ENCODE assay signal across 13 cellular contexts in the genomic region with DNA sequence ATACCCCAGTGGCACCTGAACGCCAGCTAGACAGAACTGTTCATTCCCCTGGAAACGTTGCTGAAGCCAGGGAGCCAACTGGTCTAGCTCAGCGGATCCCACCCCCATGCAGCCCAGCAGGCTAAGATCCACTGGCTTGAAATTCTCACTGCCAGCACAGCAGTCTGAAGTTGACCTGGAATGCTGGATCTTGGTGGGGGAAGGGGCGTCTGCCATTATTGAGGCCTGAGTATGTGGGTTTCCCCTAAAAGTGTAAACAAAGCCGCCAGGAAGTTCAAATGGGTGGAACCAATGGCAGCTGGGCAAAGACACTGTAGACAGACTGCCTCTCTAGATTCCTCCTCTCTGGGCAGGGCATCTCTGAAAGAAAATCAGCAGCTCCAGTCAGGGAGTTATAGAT.
A peak's percentile ranks its signal among the peaks of the same experiment; 100 is the strongest.
DNase-seq lines count a peak whose midpoint lies in the region; ATAC-seq, FAIRE-seq and TF ChIP-seq lines count a peak whose summit lies in the region.
"Had no signal": no experiment of that assay in that cellular context is flagged by ENCODE, and none has a peak within 500 bp of the region (broad histone marks: within the 10 kb centered on the region; RNA-seq: fewer than 3 reads in every experiment).

No MANE protein-coding gene starts in this region.

- H3K23ac ChIP-seq in H1 (ENCODE audit: insufficient read length) = no peak overlapping the region

- no peak overlapping the region for H3K14ac ChIP-seq in H1 (ENCODE audit: insufficient read length)

- peaks cover 0 to 6% (median 0%) of the 10 kb centered on the region in 4 experiments; a peak in 1 of 7 replicates for H3K4me1 ChIP-seq in H1 (replicated peaks in 1 of 4; ENCODE audit: control insufficient read depth in 3 of 4, insufficient read depth in 4 of 4, low read length in 3 of 4)

- POLR2A ChIA-PET in H1 (lab: Charles Lee; ENCODE audit: partially characterized antibody) = interaction anchor here (0.9 to 2.2 kb wide), 2 partner anchors 12 to 13 kb away, joined by 4 to 6 read pairs; no protein-coding TSS in a partner anchor

- no peaks in the 10 kb centered on the region for H3K27me3 ChIP-seq in H1 (replicated peaks in 1 of 4; ENCODE audit: control insufficient read depth in 3 of 4, extremely low read depth in 1 of 4, insufficient read depth in 3 of 4, low read length in 3 of 4)

- H4K8ac ChIP-seq in H1 (ENCODE audit: extremely low read depth, insufficient read depth, low read length) = no peak overlapping the region

- no peak overlapping the region for H3K18ac ChIP-seq in H1 (ENCODE audit: extremely low read depth, low read length)

- DNase-seq in H4 (ENCODE audit: low spot score) (peak; percentile 8), H1 (ENCODE audit: low read depth in 1 of 2, low spot score in 2 of 2) (peak in 1 of 2 experiments; percentile 47), islet precursor cell (peak; percentile 52), NCI-H146 treated with DMSO at 0.1 percent for 48 hours (lab: John Stamatoyannopoulos, UW; ENCODE audit: unreplicated experiment) (no peak), UCSD-AML1 (lab: John Stamatoyannopoulos, UW; ENCODE audit: unreplicated experiment) (no peak), C1 segment of cervical spinal cord (lab: John Stamatoyannopoulos, UW) (no peak)
- DNase-seq: CD8-positive, alpha-beta memory T cell; DMS79; H7; KG1 had no signal

- H2AFZ ChIP-seq in H1 (ENCODE audit: low read length) = no peak overlapping the region

- no peak overlapping the region for H3K9ac ChIP-seq in H1 (replicated peaks in 1 of 4; ENCODE audit: extremely low read depth in 1 of 4, low read depth in 3 of 4, low read length in 3 of 4)

- no peak overlapping the region for H4K5ac ChIP-seq in H1 (ENCODE audit: insufficient read length, low read depth, low read length)

- no peak overlapping the region for H2BK15ac ChIP-seq in H1 (ENCODE audit: low read length)

- no peak for TF ChIP-seq CTCF in H1 (IDR thresholded peaks at IDR 0.05; ENCODE audit: control extremely low read depth in 1 of 3, insufficient read depth in 1 of 3, low read depth in 1 of 3, low read length in 3 of 3)

- H3K4ac ChIP-seq in H1 (replicated peaks; ENCODE audit: insufficient read length, low read depth, low read length) = no peak overlapping the region

- H2BK12ac ChIP-seq in H1 (ENCODE audit: low read depth, low read length) = 0 out of 2 replicates have a peak overlapping the region, but pooled peaks have one; percentile 87

- H3K79me1 ChIP-seq in H1 (ENCODE audit: low read depth, low read length) = no peaks in the 10 kb centered on the region

- no peak overlapping the region for H2AK5ac ChIP-seq in H1 (ENCODE audit: low read depth, low read length)

- no peak for TF ChIP-seq POLR2A in H1 (IDR thresholded peaks at IDR 0.05; ENCODE audit: control extremely low read depth in 1 of 2, low read depth in 2 of 2, low read length in 2 of 2)

- H3K36me3 ChIP-seq in H1 (ENCODE audit: control insufficient read depth in 2 of 4, insufficient read depth in 4 of 4, low read length in 3 of 4) = no peaks in the 10 kb centered on the region

- H4K91ac ChIP-seq in H1 (replicated peaks; ENCODE audit: insufficient read length, low read length) = no peak overlapping the region

- WGBS in H1 (ENCODE audit: extremely low coverage in 1 of 2, insufficient coverage in 1 of 2, insufficient read length in 1 of 2, insufficient replicate concordance in 2 of 2, low coverage in 1 of 2, low lambda C conversion rate in 2 of 2, missing lambda C conversion rate in 1 of 2), 2 experiments = 87% methylated on average over 5 of the region's 5 CpGs; no CpG with 5 or more reads in 1 of the 2 experiments

- H3K23me2 ChIP-seq in H1 (ENCODE audit: low read depth, low read length) = no peaks in the 10 kb centered on the region

- no peaks in the 10 kb centered on the region for H4K20me1 ChIP-seq in H1 (replicated peaks in 1 of 2; ENCODE audit: control insufficient read depth in 1 of 2, insufficient read depth in 2 of 2, low read length in 2 of 2)

- no peak for TF ChIP-seq EP300 in H1 (IDR thresholded peaks at IDR 0.05; ENCODE audit: borderline replicate concordance in 1 of 2, low read depth in 2 of 2, low read length in 2 of 2)

- H3K9me3 ChIP-seq in H1 (ENCODE audit: insufficient read depth in 2 of 2, low read depth in 1 of 2, low read length in 1 of 2) = no peaks in the 10 kb centered on the region

- H3K56ac ChIP-seq in H1 (replicated peaks; ENCODE audit: insufficient read length, low read depth, low read length) = no peak overlapping the region

- no peak overlapping the region for H2BK120ac ChIP-seq in H1 (replicated peaks; ENCODE audit: low read depth, low read length)

- H3K4me3 ChIP-seq in H1 (ENCODE audit: extremely low read depth in 1 of 4, insufficient read depth in 2 of 4, low read depth in 3 of 4, low read length in 4 of 4) = no peak overlapping the region

- peak overlapping the region in 1 of 2 experiments; percentile 13; a peak in 1 of 4 replicates for H3K4me2 ChIP-seq in H1 (ENCODE audit: insufficient read depth in 1 of 2, low read depth in 2 of 2, low read length in 2 of 2)

- CTCF ChIA-PET in H1 (lab: Charles Lee; ENCODE audit: partially characterized antibody) = interaction anchor here (1.0 to 1.1 kb wide), 3 partner anchors 9 to 219 kb away, joined by 3 to 4 read pairs (median 3); no protein-coding TSS in a partner anchor

- ATAC-seq in GM19455 (IDR thresholded peaks at IDR 0.05; ENCODE audit: unreplicated experiment) = no peak

- 0 out of 2 replicates have a peak overlapping the region, but pooled peaks have one; percentile 75 for H2BK5ac ChIP-seq in H1 (ENCODE audit: low read depth, low read length)

- H3K79me2 ChIP-seq in H1 (ENCODE audit: control insufficient read depth in 1 of 2, insufficient read depth in 2 of 2, low read length in 2 of 2) = no peaks in the 10 kb centered on the region

- no peak for FAIRE-seq in H1 (lab: Jason Lieb, UNC)
- FAIRE-seq: G401.6, GM12891 had no signal

- TF ChIP-seq RAD21 in H1 (IDR thresholded peaks at IDR 0.05 in 1 of 2, conservative IDR thresholded peaks at IDR 0.05 in 1 of 2; ENCODE audit: low read depth in 2 of 2, low read length in 2 of 2) = no peak

- H3K27ac ChIP-seq in H1 (ENCODE audit: low read depth, low read length) = no peak overlapping the region

- H2BK20ac ChIP-seq in H1 (ENCODE audit: low read length) = no peak overlapping the region

TF ChIP-seq in H1, 55 proteins besides CTCF, POLR2A, EP300 and RAD21:
- peak; percentile 75; the same call in 1 of the 2 replicates for TF ChIP-seq TEAD4 (IDR thresholded peaks at IDR 0.05; ENCODE audit: low read depth, low read length)
- no peak for TF ChIP-seq CHD1 (IDR thresholded peaks at IDR 0.05; ENCODE audit: low read depth, low read length)
- TF ChIP-seq YY1 (IDR thresholded peaks at IDR 0.05; ENCODE audit: low read depth, low read length) = peak; percentile 28; the same call in 1 of the 2 replicates
- TF ChIP-seq SP1 (IDR thresholded peaks at IDR 0.05; ENCODE audit: low read depth, low read length) = peak; percentile 66; the same call in 1 of the 2 replicates
TF ChIP-seq in H1: peak in this region for 3.

Comparison
In these comparisons a context has a peak if more than half of its experiments do, and no peak if none do; other contexts are left out.
1. DNase-seq: peak in H4 (single experiment) and islet precursor cell (single experiment); none in NCI-H146 treated with DMSO at 0.1 percent for 48 hours (single experiment), UCSD-AML1 (single experiment) and C1 segment of cervical spinal cord (0 of 14).